In the genomic region with DNA sequence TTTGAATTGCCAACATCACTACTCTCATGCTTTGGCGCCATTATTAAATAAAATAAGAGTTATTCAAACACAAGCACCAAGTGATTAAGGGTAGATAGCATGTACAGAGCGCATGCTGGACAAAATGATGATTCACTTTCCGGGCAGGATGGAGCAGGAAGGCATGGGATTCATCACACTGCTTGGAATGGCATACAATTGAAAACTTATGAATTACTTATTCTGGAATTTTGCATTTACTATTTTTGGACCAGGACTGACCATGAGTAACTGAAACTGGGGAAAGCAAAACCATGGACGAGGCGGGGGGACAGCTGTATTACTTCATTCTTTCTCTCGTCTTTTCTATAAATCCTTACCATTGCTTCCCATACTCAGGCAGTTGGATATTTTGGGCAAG, we compare ENCODE assay signal across 1 cellular context.
TF ChIP-seq lines count a peak whose summit lies in the region.

No MANE protein-coding gene starts in this region.

TF ChIP-seq in IMR-90, 13 proteins besides CTCF, POLR2A, EP300 and RAD21:
- TF ChIP-seq RFX5 (IDR thresholded peaks at IDR 0.05; ENCODE audit: low read depth, low read length): no peak
- no peak for TF ChIP-seq NFE2L2 (IDR thresholded peaks at IDR 0.05; ENCODE audit: low read depth, low read length)
- TF ChIP-seq CEBPB (IDR thresholded peaks at IDR 0.05; ENCODE audit: low read depth, low read length): peak; percentile 72
- TF ChIP-seq, protein P1, sequence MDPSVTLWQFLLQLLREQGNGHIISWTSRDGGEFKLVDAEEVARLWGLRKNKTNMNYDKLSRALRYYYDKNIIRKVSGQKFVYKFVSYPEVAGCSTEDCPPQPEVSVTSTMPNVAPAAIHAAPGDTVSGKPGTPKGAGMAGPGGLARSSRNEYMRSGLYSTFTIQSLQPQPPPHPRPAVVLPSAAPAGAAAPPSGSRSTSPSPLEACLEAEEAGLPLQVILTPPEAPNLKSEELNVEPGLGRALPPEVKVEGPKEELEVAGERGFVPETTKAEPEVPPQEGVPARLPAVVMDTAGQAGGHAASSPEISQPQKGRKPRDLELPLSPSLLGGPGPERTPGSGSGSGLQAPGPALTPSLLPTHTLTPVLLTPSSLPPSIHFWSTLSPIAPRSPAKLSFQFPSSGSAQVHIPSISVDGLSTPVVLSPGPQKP (IDR thresholded peaks at IDR 0.05; ENCODE audit: borderline replicate concordance, low read depth, low read length): no peak
- 0 out of 2 replicates have a peak, but pooled peaks have one; percentile 50 for TF ChIP-seq CHD1 (IDR thresholded peaks at IDR 0.05; ENCODE audit: low read depth, low read length)
- TF ChIP-seq RCOR1 (IDR thresholded peaks at IDR 0.05; ENCODE audit: insufficient replicate concordance, low read length): no peak
- TF ChIP-seq MAFK (IDR thresholded peaks at IDR 0.05; ENCODE audit: low read depth, low read length): 0 out of 2 replicates have a peak, but pooled peaks have one; percentile 20
- TF ChIP-seq FOS (IDR thresholded peaks at IDR 0.05; ENCODE audit: low read depth, low read length): peak; percentile 68
- peak; percentile 70; the same call in 1 of the 2 replicates for TF ChIP-seq MXI1 (IDR thresholded peaks at IDR 0.05; ENCODE audit: borderline replicate concordance, low read depth, low read length)
- TF ChIP-seq, protein P2, sequence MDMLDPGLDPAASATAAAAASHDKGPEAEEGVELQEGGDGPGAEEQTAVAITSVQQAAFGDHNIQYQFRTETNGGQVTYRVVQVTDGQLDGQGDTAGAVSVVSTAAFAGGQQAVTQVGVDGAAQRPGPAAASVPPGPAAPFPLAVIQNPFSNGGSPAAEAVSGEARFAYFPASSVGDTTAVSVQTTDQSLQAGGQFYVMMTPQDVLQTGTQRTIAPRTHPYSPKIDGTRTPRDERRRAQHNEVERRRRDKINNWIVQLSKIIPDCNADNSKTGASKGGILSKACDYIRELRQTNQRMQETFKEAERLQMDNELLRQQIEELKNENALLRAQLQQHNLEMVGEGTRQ (IDR thresholded peaks at IDR 0.05; ENCODE audit: low read depth, low read length): no peak
- TF ChIP-seq MAZ (IDR thresholded peaks at IDR 0.05; ENCODE audit: borderline replicate concordance, low read depth, low read length): 0 out of 2 replicates have a peak, but pooled peaks have one; percentile 11
- no peak for TF ChIP-seq SMC3 (IDR thresholded peaks at IDR 0.05; ENCODE audit: low read depth, low read length)
- peak; percentile 53; the same call in 1 of the 2 replicates for TF ChIP-seq BHLHE40 (IDR thresholded peaks at IDR 0.05; ENCODE audit: low read depth, low read length)
